9 cellular contexts compared by ENCODE assay signal in the genomic region with DNA sequence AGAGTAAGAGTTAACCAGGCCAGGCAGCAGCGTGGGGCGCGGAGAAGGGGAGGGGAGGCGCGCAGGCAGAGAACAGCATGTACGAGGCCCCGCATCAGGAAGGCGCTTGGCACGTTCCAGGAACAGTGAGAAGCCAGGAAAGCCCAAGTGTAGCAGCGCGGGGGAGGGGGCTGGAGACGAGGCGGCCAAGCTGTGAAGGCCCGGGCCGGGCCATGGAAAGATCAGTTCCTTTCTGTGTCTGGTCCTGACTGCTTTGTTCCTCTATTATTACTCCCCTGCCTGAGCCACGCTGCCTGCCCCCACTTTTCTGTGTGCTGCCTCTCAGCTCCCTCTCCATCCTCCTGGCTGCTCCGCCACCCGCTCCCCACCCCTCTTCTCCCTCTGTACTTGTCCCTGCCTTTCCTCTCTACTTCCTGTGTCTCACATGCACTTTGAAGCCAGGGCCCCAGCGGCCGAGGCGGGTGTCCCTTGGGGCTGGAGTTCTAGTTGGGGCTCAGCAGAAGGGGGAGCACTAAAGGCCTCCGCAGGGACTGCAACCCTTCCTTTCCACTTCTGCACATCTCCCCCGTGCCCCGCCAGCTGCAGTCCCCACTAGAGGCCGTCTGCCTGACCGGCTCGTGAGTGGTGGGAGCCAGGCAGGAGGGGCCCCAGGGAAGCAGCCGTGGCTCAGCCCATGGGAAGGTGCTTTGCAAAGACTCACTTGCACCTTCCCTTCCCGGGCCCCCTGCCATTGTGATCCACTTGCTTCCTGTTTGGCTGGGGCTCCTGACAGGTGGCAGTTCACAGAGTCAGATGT.
DNase-seq lines count a peak whose midpoint lies in the region; ATAC-seq and TF ChIP-seq lines count a peak whose summit lies in the region.
"Had no signal": no experiment of that assay in that cellular context is flagged by ENCODE, and none has a peak within 500 bp of the region (broad histone marks: within the 10 kb centered on the region; RNA-seq: fewer than 3 reads in every experiment).

No MANE protein-coding gene starts in this region.

- H3K9me3 Mint-ChIP-seq in WTC11: no peaks in the 10 kb centered on the region
- H3K9me3 Mint-ChIP-seq in natural killer cell: no peaks in the 10 kb centered on the region
- H3K9me3 Mint-ChIP-seq: activated naive CD4-positive, alpha-beta T cell treated with anti-CD3 and anti-CD28 coated beads, Interleukin-2, amount 50 U/mL, for 72 hours had no signal

- H3K4me3 ChIP-seq in ovary: peak overlapping the region; percentile 14

- H3K9me3 ChIP-seq in ovary: no peaks in the 10 kb centered on the region

- intact Hi-C loops in Right ventricle myocardium inferior (cut with DNase I) (loop anchor here (1.0 to 2.0 kb wide), 3 partner anchors 27 to 123 kb away; a partner anchor contains a TSS), ovary (cut with DNase I) (loop anchor here in 2 of 4 donors (2.0 kb wide), 2 partner anchors 63 to 65 kb away; a partner anchor contains a TSS), natural killer cell (cut with micrococcal nuclease) (no loop called here)

- peak overlapping the region; percentile 87 to 90 for H3K27ac ChIP-seq in ovary

- H3K4me3 Mint-ChIP-seq in WTC11: no peak overlapping the region; the same call in 1 of the 2 replicates
- no peak overlapping the region for H3K4me3 Mint-ChIP-seq in natural killer cell

- WGBS in ovary, 3 donors: 3 to 5% (median 4%) methylated on average over 29 of the region's 29 CpGs

- TF ChIP-seq EP300 in ovary (IDR thresholded peaks at IDR 0.05): peak; percentile 74

- no peaks in the 10 kb centered on the region for H3K36me3 Mint-ChIP-seq in WTC11
- H3K36me3 Mint-ChIP-seq in natural killer cell: no peaks in the 10 kb centered on the region
- H3K36me3 Mint-ChIP-seq: activated naive CD4-positive, alpha-beta T cell treated with anti-CD3 and anti-CD28 coated beads, Interleukin-2, amount 50 U/mL, for 72 hours had no signal

- POLR2A ChIA-PET in WTC11 (lab: Charles Lee): no interaction called here

- H3K36me3 ChIP-seq in ovary: no peaks in the 10 kb centered on the region

- peaks cover 12% of the 10 kb centered on the region for H3K4me1 ChIP-seq in ovary (ENCODE audit: insufficient read depth)

- no peaks in the 10 kb centered on the region for H3K27me3 ChIP-seq in ovary

- H3K4me1 Mint-ChIP-seq in WTC11 (peaks cover 21% of the 10 kb centered on the region), natural killer cell (peaks cover 7 to 11% of the 10 kb centered on the region in 2 donors)

- ATAC-seq in WTC11 (peak; percentile 76), Right ventricle myocardium inferior (peak; percentile 96), natural killer cell (no peak), HG03457 (IDR thresholded peaks at IDR 0.05; ENCODE audit: unreplicated experiment) (no peak)
- ATAC-seq: activated naive CD4-positive, alpha-beta T cell treated with anti-CD3 and anti-CD28 coated beads, Interleukin-2, amount 50 U/mL, for 72 hours had no signal

- H3K27ac Mint-ChIP-seq in WTC11 (peak overlapping the region; percentile 73; the same call in 1 of the 2 replicates), natural killer cell (no peak overlapping the region)
- H3K27ac Mint-ChIP-seq: activated naive CD4-positive, alpha-beta T cell treated with anti-CD3 and anti-CD28 coated beads, Interleukin-2, amount 50 U/mL, for 72 hours had no signal

- DNase-seq in DMS153 treated with DMSO at 0.1 percent for 48 hours (lab: John Stamatoyannopoulos, UW; ENCODE audit: unreplicated experiment) (peak; percentile 88), WTC11 (ENCODE audit: low spot score) (peak; percentile 72), Right ventricle myocardium inferior (ENCODE audit: missing footprints) (peak; percentile 94), ovary (peak; percentile 87 to 97 (median 95)), epidermal melanocyte (ENCODE audit: insufficient read length, low spot score) (no peak), natural killer cell (no peak)
- DNase-seq in activated CD4-positive, alpha-beta T cell treated with anti-CD3 and anti-CD28 coated beads for 48 hours: no peak

- CTCF ChIA-PET in WTC11 (lab: Charles Lee): interaction anchor here (0.9 to 3.8 kb wide), 10 partner anchors 20 to 283 kb away, joined by 3 to 25 read pairs (median 4); no protein-coding TSS in a partner anchor

- TF ChIP-seq POLR2A in ovary (IDR thresholded peaks at IDR 0.05): peak; percentile 28

- H3K27me3 Mint-ChIP-seq in WTC11 (ENCODE audit: low read depth) (no peaks in the 10 kb centered on the region), natural killer cell (ENCODE audit: low read depth in 2 of 2) (no peaks in the 10 kb centered on the region)

- TF ChIP-seq CTCF in WTC11 (IDR thresholded peaks at IDR 0.05) (no peak), ovary (IDR thresholded peaks at IDR 0.05) (peak in 1 of 3 donors; percentile 14), natural killer cell (IDR thresholded peaks at IDR 0.05) (no peak)

TF ChIP-seq in WTC11, 78 proteins besides CTCF, POLR2A, EP300 and RAD21:
- TF ChIP-seq GABPB1 (CRISPR knock-in tag; IDR thresholded peaks at IDR 0.05) (no peak), NFE2L1 (CRISPR knock-in tag; IDR thresholded peaks at IDR 0.05) (0 out of 2 replicates have a peak, but pooled peaks have one; percentile 39), TP53 (CRISPR knock-in tag; IDR thresholded peaks at IDR 0.05) (peak; percentile 46), SMAD4 (CRISPR knock-in tag; IDR thresholded peaks at IDR 0.05) (0 out of 2 replicates have a peak, but pooled peaks have one; percentile 6), SMAD3 (CRISPR knock-in tag; IDR thresholded peaks at IDR 0.05; ENCODE audit: borderline replicate concordance) (0 out of 2 replicates have a peak, but pooled peaks have one; percentile 13), CBFB (CRISPR knock-in tag; IDR thresholded peaks at IDR 0.05; ENCODE audit: low read depth) (no peak)
- TF ChIP-seq, protein P1, sequence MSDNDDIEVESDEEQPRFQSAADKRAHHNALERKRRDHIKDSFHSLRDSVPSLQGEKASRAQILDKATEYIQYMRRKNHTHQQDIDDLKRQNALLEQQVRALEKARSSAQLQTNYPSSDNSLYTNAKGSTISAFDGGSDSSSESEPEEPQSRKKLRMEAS (CRISPR knock-in tag; IDR thresholded peaks at IDR 0.05): peak; percentile 74
- TF ChIP-seq, protein P2, sequence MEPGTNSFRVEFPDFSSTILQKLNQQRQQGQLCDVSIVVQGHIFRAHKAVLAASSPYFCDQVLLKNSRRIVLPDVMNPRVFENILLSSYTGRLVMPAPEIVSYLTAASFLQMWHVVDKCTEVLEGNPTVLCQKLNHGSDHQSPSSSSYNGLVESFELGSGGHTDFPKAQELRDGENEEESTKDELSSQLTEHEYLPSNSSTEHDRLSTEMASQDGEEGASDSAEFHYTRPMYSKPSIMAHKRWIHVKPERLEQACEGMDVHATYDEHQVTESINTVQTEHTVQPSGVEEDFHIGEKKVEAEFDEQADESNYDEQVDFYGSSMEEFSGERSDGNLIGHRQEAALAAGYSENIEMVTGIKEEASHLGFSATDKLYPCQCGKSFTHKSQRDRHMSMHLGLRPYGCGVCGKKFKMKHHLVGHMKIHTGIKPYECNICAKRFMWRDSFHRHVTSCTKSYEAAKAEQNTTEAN (CRISPR knock-in tag; IDR thresholded peaks at IDR 0.05): 0 out of 2 replicates have a peak, but pooled peaks have one; percentile 50

Comparison
In these comparisons a context has a peak if more than half of its experiments do, and no peak if none do; other contexts are left out.
1. DNase-seq: peak in DMS153 treated with DMSO at 0.1 percent for 48 hours (single experiment), WTC11 (single experiment), Right ventricle myocardium inferior (single experiment) and ovary (5 of 5); none in epidermal melanocyte (single experiment), activated CD4-positive, alpha-beta T cell treated with anti-CD3 and anti-CD28 coated beads for 48 hours (single experiment) and natural killer cell (single experiment).
2. ATAC-seq: peak in WTC11 (single experiment) and Right ventricle myocardium inferior (single experiment); none in natural killer cell (0 of 3) and HG03457 (single experiment).